ENCODE assay signal across 18 cellular contexts in the genomic region with DNA sequence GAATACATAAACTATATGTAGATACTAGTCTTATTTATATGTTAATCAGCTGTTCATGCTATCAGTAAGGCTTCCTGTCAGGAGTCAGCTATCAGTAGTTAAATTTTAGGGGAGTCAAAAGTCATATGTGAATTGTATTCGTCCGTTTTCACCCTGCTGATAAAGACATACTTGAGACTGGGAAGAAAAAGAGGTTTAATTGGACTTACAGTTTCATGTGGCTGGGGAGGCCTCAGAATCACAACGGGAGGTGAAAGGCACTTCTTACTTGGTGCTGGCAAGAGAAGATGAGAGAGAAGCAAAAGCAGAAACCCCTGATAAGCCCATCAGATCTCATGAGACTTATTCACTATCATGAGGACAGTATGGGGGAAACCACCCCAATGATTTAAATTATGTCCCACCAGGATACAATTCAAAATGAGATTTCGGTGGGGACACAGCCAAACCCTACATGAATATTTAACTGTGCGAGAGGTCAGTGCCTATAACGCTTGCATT.
"Had no signal": no experiment of that assay in that cellular context is flagged by ENCODE, and none has a peak within 500 bp of the region (broad histone marks: within the 10 kb centered on the region; RNA-seq: fewer than 3 reads in every experiment).

No MANE protein-coding gene starts in this region.

- H3K27me3 Mint-ChIP-seq: activated CD4-positive, alpha-beta T cell treated with anti-CD3 and anti-CD28 coated beads, Interleukin-2, amount 10 ng/mL, durations not matched to agents 24 days and 14 days; activated naive CD4-positive, alpha-beta T cell treated with anti-CD3 and anti-CD28 coated beads, Interleukin-2, amount 50 U/mL, for 24 hours; naive thymus-derived CD8-positive, alpha-beta T cell had no signal

- H3K27ac Mint-ChIP-seq: activated CD4-positive, alpha-beta T cell treated with anti-CD3 and anti-CD28 coated beads, Interleukin-2, amount 10 ng/mL, durations not matched to agents 24 days and 14 days; activated naive CD4-positive, alpha-beta T cell treated with anti-CD3 and anti-CD28 coated beads, Interleukin-2, amount 50 U/mL, for 24 hours; naive thymus-derived CD8-positive, alpha-beta T cell; T-helper 2 cell treated with Interferon-gamma antibody and Interleukin-4, amounts not matched to agents 5 μg/mL and 100 μg/mL, for 36 hours had no signal

- H3K4me3 Mint-ChIP-seq: activated CD4-positive, alpha-beta T cell treated with anti-CD3 and anti-CD28 coated beads, Interleukin-2, amount 10 ng/mL, durations not matched to agents 24 days and 14 days; activated naive CD4-positive, alpha-beta T cell treated with anti-CD3 and anti-CD28 coated beads, Interleukin-2, amount 50 U/mL, for 24 hours; activated T-cell treated with anti-CD3 and anti-CD28 coated beads, Interleukin-2, amount 50 U/mL, for 4 hours; naive thymus-derived CD8-positive, alpha-beta T cell; T-helper 2 cell treated with Interferon-gamma antibody and Interleukin-4, amounts not matched to agents 5 μg/mL and 100 μg/mL, for 36 hours had no signal

- H3K9me3 Mint-ChIP-seq: activated CD4-positive, alpha-beta T cell treated with anti-CD3 and anti-CD28 coated beads, Interleukin-2, amount 10 ng/mL, durations not matched to agents 24 days and 14 days; activated naive CD4-positive, alpha-beta T cell treated with anti-CD3 and anti-CD28 coated beads, Interleukin-2, amount 50 U/mL, for 24 hours; activated T-cell treated with anti-CD3 and anti-CD28 coated beads, Interleukin-2, amount 50 U/mL, for 4 hours; T-helper 2 cell treated with Interferon-gamma antibody and Interleukin-4, amounts not matched to agents 5 μg/mL and 100 μg/mL, for 36 hours had no signal

- H3K4me1 ChIP-seq: ascending aorta, breast epithelium, tibial nerve had no signal

- H3K27ac ChIP-seq: ascending aorta, breast epithelium, coronary artery, tibial nerve had no signal

- H3K36me3 ChIP-seq: ascending aorta, breast epithelium, tibial nerve had no signal

- H3K9me3 ChIP-seq: ascending aorta, breast epithelium, tibial nerve had no signal

- FAIRE-seq: TTC549, urothelium cell line had no signal

- H3K27me3 ChIP-seq: ascending aorta, breast epithelium, tibial nerve had no signal

- H3K36me3 Mint-ChIP-seq: activated naive CD4-positive, alpha-beta T cell treated with anti-CD3 and anti-CD28 coated beads, Interleukin-2, amount 50 U/mL, for 24 hours; naive thymus-derived CD8-positive, alpha-beta T cell had no signal

- ATAC-seq: activated T-cell treated with anti-CD3 and anti-CD28 coated beads, Interleukin-2, amount 50 U/mL, for 4 hours; naive thymus-derived CD8-positive, alpha-beta T cell had no signal

- H3K4me3 ChIP-seq: ascending aorta, breast epithelium, coronary artery, tibial nerve had no signal

- DNase-seq: activated CD4-positive, alpha-beta T cell treated with anti-CD3 and anti-CD28 coated beads, Interleukin-2, amount 10 ng/mL, durations not matched to agents 24 days and 14 days; activated CD8-positive, alpha-beta memory T cell treated with anti-CD3 and anti-CD28 coated beads, Interleukin-2, amount 50 U/mL, for 4 hours; activated effector memory CD4-positive, alpha-beta T cell treated with anti-CD3 and anti-CD28 coated beads, Interleukin-2, amount 50 U/mL, for 16 hours; activated T-cell treated with anti-CD3 and anti-CD28 coated beads, Interleukin-2, amount 50 U/mL, for 4 hours; naive thymus-derived CD8-positive, alpha-beta T cell; nucleus accumbens; posterior cingulate gyrus; stimulated activated CD8-positive, alpha-beta memory T cell treated with anti-CD3 and anti-CD28 coated beads, Interleukin-4, amount 100 ng/mL, for 48 hours; stimulated activated naive CD4-positive, alpha-beta T cell treated with Interleukin-2 at 50 U/mL for 16 hours; substantia nigra had no signal
